ENCODE assay signal across 1 cellular context in the genomic region with DNA sequence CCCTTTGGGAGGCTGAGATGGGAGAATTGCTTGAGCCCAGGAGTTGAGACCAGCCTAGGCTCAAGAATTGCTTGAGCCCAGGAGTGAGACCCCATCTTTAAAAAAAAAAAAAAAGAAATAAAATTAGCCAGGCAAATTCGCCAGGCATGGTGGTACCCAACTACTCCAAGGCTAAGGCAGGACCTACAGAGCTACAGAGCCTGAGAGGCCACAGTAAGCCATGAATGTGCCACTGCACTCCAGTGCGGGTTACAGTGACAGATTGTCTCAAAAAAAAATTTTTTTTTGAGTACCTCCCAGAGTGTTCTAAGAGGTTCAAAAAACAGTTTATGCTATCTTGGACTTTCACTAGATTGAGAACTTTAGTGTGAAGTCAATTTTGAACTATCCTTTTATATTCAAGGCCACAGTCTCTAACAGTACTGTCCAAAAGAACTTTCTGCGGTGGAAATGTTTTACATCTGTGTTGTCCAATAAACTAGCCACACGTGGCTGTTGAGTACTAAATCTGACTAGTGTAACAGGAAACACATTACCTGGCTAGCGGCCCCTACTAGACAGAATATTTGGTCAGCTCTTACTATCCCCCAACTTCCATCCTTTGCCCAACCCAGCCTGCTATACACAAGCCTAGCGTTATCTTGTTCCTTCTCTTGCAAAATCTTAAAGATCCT.
TF ChIP-seq lines count a peak whose summit lies in the region.

No MANE protein-coding gene starts in this region.

TF ChIP-seq in A549, 52 proteins besides CTCF, POLR2A, EP300 and RAD21 (continued from another document):
- TF ChIP-seq FOXS1 (CRISPR knock-in tag; IDR thresholded peaks at IDR 0.05), result no peak
- no peak for TF ChIP-seq JUN (IDR thresholded peaks at IDR 0.05)
- TF ChIP-seq HOXB5 (CRISPR knock-in tag; IDR thresholded peaks at IDR 0.05), result no peak
- no peak for TF ChIP-seq HDAC2 (IDR thresholded peaks at IDR 0.05)
- TF ChIP-seq CEBPB (IDR thresholded peaks at IDR 0.05), result no peak
- no peak for TF ChIP-seq ZC3H11A (IDR thresholded peaks at IDR 0.05)
- no peak for TF ChIP-seq HEYL (CRISPR knock-in tag; IDR thresholded peaks at IDR 0.05)
- no peak for TF ChIP-seq RNF2 (IDR thresholded peaks at IDR 0.05; ENCODE audit: borderline replicate concordance, low read depth)
- no peak for TF ChIP-seq ZNF302 (CRISPR knock-in tag; IDR thresholded peaks at IDR 0.05)
